Comparison of ENCODE assay signal across 8 cellular contexts in genomic region chr1:32611859-32612188, GRCh38. TPM values are rescaled to one million over a fixed set of nuclear protein-coding genes. Genes with fewer than 3 reads are reported as not detected.
DNase-seq lines count a peak whose midpoint lies in the region; ATAC-seq and TF ChIP-seq lines count a peak whose summit lies in the region.

No MANE protein-coding gene starts in this region.

- CTCF ChIA-PET in activated CD8-positive, alpha-beta memory T cell treated with anti-CD3 and anti-CD28 coated beads, Interleukin-2, amount 10 ng/mL, durations not matched to agents 7 days and 5 days (lab: Charles Lee), result no interaction called here

- H3K4me1 ChIP-seq in adipocyte (ENCODE audit: control insufficient read depth, insufficient read depth, low read length) (no peaks in the 10 kb centered on the region), liver (ENCODE audit: control insufficient read depth in 4 of 4, insufficient read depth in 4 of 4, low read length in 3 of 4) (peaks cover 0 to 7% (median 2%) of the 10 kb centered on the region in 4 donors), thymus (ENCODE audit: control insufficient read depth, insufficient read depth, low read length) (no peaks in the 10 kb centered on the region)

- H3K27ac ChIP-seq in liver (ENCODE audit: low read depth in 1 of 2, low read length in 2 of 2), result no peak overlapping the region
- no peak overlapping the region for H3K27ac ChIP-seq in thymus (ENCODE audit: low read depth)

- H3K9me3 ChIP-seq in adipocyte (ENCODE audit: control insufficient read depth, low read length) (no peaks in the 10 kb centered on the region), liver (ENCODE audit: control insufficient read depth in 4 of 4, low read length in 3 of 4) (no peaks in the 10 kb centered on the region), thymus (ENCODE audit: control insufficient read depth) (no peaks in the 10 kb centered on the region)

- TF ChIP-seq CTCF in liver (IDR thresholded peaks at IDR 0.05; ENCODE audit: low read depth, low read length, missing input control), result no peak

- peak overlapping the region; percentile 66 for H3K4me3 Mint-ChIP-seq in activated CD8-positive, alpha-beta memory T cell treated with anti-CD3 and anti-CD28 coated beads, Interleukin-2, amount 10 ng/mL, durations not matched to agents 7 days and 5 days

- ATAC-seq in activated CD8-positive, alpha-beta memory T cell treated with anti-CD3 and anti-CD28 coated beads, Interleukin-2, amount 10 ng/mL, durations not matched to agents 7 days and 5 days, result no peak
- ATAC-seq in esophagus mucosa (no peak), GM21367 (IDR thresholded peaks at IDR 0.05; ENCODE audit: unreplicated experiment) (no peak), GM19397 (IDR thresholded peaks at IDR 0.05; ENCODE audit: unreplicated experiment) (no peak)

- H3K4me3 ChIP-seq in adipocyte (ENCODE audit: low read length) (peak overlapping the region; percentile 83), liver (ENCODE audit: low read depth in 1 of 3, low read length in 3 of 3) (peak overlapping the region; percentile 33 to 76 (median 63)), thymus (ENCODE audit: low read length) (peak overlapping the region; percentile 47)

- no peaks in the 10 kb centered on the region for H3K9me3 Mint-ChIP-seq in activated CD8-positive, alpha-beta memory T cell treated with anti-CD3 and anti-CD28 coated beads, Interleukin-2, amount 10 ng/mL, durations not matched to agents 7 days and 5 days (ENCODE audit: low read depth)

- H3K27ac Mint-ChIP-seq in activated CD8-positive, alpha-beta memory T cell treated with anti-CD3 and anti-CD28 coated beads, Interleukin-2, amount 10 ng/mL, durations not matched to agents 7 days and 5 days, result no peak overlapping the region

- H3K36me3 ChIP-seq in adipocyte (ENCODE audit: control insufficient read depth, insufficient read depth, low read length, severe bottlenecking), result no peaks in the 10 kb centered on the region
- no peaks in the 10 kb centered on the region for H3K36me3 ChIP-seq in liver (ENCODE audit: control insufficient read depth in 4 of 4, insufficient read depth in 3 of 4, low read depth in 1 of 4, low read length in 3 of 4)
- H3K36me3 ChIP-seq in thymus (ENCODE audit: control insufficient read depth, insufficient read depth), result no peaks in the 10 kb centered on the region

- peaks cover under 1% of the 10 kb centered on the region for H3K36me3 Mint-ChIP-seq in activated CD8-positive, alpha-beta memory T cell treated with anti-CD3 and anti-CD28 coated beads, Interleukin-2, amount 10 ng/mL, durations not matched to agents 7 days and 5 days

- TF ChIP-seq RAD21 in liver (IDR thresholded peaks at IDR 0.05), result no peak

- H3K27me3 Mint-ChIP-seq in activated CD8-positive, alpha-beta memory T cell treated with anti-CD3 and anti-CD28 coated beads, Interleukin-2, amount 10 ng/mL, durations not matched to agents 7 days and 5 days, result peaks cover 3% of the 10 kb centered on the region

- H3K27me3 ChIP-seq in adipocyte (replicated peaks; ENCODE audit: control insufficient read depth, insufficient read depth, low read length), result no peaks in the 10 kb centered on the region
- no peaks in the 10 kb centered on the region for H3K27me3 ChIP-seq in liver (ENCODE audit: control insufficient read depth in 4 of 4, insufficient read depth in 4 of 4, low read length in 3 of 4)
- no peaks in the 10 kb centered on the region for H3K27me3 ChIP-seq in thymus (ENCODE audit: control insufficient read depth, insufficient read depth)

- peak overlapping the region; percentile 67 for H3K9ac ChIP-seq in adipocyte (ENCODE audit: low read length)
- H3K9ac ChIP-seq in liver (ENCODE audit: low read depth in 1 of 2, low read length in 2 of 2), result no peak overlapping the region

- peaks cover 7% of the 10 kb centered on the region for H3K4me1 Mint-ChIP-seq in activated CD8-positive, alpha-beta memory T cell treated with anti-CD3 and anti-CD28 coated beads, Interleukin-2, amount 10 ng/mL, durations not matched to agents 7 days and 5 days

- 17% methylated on average over 12 of the region's 12 CpGs for WGBS in liver
- 16% methylated on average over 12 of the region's 12 CpGs for WGBS in thymus

- DNase-seq in activated CD8-positive, alpha-beta memory T cell treated with anti-CD3 and anti-CD28 coated beads, Interleukin-2, amount 10 ng/mL, durations not matched to agents 7 days and 5 days, result no peak
- no peak for DNase-seq in activated CD8-positive, alpha-beta memory T cell treated with anti-CD3 and anti-CD28 coated beads, Interleukin-2, amount 50 U/mL, for 4 hours
- no peak for DNase-seq in adipocyte (ENCODE audit: low read depth)

TF ChIP-seq in liver, 16 proteins besides CTCF, POLR2A, EP300 and RAD21:
- TF ChIP-seq SP1 (IDR thresholded peaks at IDR 0.05) (no peak), HNF4G (IDR thresholded peaks at IDR 0.05) (no peak), HNF4A (conservative IDR thresholded peaks at IDR 0.05) (no peak), YY1 (IDR thresholded peaks at IDR 0.05) (no peak), NR2F2 (IDR thresholded peaks at IDR 0.05) (no peak), RXRA (IDR thresholded peaks at IDR 0.05) (no peak), FOXA2 (IDR thresholded peaks at IDR 0.05) (no peak), GABPA (IDR thresholded peaks at IDR 0.05 in 1 of 2, conservative IDR thresholded peaks at IDR 0.05 in 1 of 2) (no peak), TAF1 (conservative IDR thresholded peaks at IDR 0.05) (no peak)
- TF ChIP-seq, protein P1, sequence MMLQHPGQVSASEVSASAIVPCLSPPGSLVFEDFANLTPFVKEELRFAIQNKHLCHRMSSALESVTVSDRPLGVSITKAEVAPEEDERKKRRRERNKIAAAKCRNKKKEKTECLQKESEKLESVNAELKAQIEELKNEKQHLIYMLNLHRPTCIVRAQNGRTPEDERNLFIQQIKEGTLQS (IDR thresholded peaks at IDR 0.05), result no peak
- TF ChIP-seq, protein P2, sequence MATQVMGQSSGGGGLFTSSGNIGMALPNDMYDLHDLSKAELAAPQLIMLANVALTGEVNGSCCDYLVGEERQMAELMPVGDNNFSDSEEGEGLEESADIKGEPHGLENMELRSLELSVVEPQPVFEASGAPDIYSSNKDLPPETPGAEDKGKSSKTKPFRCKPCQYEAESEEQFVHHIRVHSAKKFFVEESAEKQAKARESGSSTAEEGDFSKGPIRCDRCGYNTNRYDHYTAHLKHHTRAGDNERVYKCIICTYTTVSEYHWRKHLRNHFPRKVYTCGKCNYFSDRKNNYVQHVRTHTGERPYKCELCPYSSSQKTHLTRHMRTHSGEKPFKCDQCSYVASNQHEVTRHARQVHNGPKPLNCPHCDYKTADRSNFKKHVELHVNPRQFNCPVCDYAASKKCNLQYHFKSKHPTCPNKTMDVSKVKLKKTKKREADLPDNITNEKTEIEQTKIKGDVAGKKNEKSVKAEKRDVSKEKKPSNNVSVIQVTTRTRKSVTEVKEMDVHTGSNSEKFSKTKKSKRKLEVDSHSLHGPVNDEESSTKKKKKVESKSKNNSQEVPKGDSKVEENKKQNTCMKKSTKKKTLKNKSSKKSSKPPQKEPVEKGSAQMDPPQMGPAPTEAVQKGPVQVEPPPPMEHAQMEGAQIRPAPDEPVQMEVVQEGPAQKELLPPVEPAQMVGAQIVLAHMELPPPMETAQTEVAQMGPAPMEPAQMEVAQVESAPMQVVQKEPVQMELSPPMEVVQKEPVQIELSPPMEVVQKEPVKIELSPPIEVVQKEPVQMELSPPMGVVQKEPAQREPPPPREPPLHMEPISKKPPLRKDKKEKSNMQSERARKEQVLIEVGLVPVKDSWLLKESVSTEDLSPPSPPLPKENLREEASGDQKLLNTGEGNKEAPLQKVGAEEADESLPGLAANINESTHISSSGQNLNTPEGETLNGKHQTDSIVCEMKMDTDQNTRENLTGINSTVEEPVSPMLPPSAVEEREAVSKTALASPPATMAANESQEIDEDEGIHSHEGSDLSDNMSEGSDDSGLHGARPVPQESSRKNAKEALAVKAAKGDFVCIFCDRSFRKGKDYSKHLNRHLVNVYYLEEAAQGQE (IDR thresholded peaks at IDR 0.05), result no peak
- TF ChIP-seq, protein P3, sequence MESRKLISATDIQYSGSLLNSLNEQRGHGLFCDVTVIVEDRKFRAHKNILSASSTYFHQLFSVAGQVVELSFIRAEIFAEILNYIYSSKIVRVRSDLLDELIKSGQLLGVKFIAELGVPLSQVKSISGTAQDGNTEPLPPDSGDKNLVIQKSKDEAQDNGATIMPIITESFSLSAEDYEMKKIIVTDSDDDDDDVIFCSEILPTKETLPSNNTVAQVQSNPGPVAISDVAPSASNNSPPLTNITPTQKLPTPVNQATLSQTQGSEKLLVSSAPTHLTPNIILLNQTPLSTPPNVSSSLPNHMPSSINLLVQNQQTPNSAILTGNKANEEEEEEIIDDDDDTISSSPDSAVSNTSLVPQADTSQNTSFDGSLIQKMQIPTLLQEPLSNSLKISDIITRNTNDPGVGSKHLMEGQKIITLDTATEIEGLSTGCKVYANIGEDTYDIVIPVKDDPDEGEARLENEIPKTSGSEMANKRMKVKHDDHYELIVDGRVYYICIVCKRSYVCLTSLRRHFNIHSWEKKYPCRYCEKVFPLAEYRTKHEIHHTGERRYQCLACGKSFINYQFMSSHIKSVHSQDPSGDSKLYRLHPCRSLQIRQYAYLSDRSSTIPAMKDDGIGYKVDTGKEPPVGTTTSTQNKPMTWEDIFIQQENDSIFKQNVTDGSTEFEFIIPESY (IDR thresholded peaks at IDR 0.05), result no peak
TF ChIP-seq in liver: peak in this region for 0.

RNA-seq across cellular contexts. Expression of gene ZBTB8OS, which starts 38.5 kb away (rescaled TPM):
- total RNA-seq in activated CD8-positive, alpha-beta memory T cell treated with anti-CD3 and anti-CD28 coated beads, Interleukin-2, amount 10 ng/mL, durations not matched to agents 7 days and 5 days, result 10 to 100 TPM; 70.5 to 75.8 TPM
- 10 to 100 TPM; 12.3 to 17.2 TPM for total RNA-seq in liver
- 10 to 100 TPM; 16.1 to 33.8 TPM for polyA plus RNA-seq in liver
- polyA plus RNA-seq in thymus, result 64.8 TPM
- total RNA-seq in esophagus mucosa, result 30.6 TPM

RNA-seq across cellular contexts. Expression of gene RBBP4, which starts 39.2 kb away (rescaled TPM):
- 100 to 1,000 TPM; 284 to 336 TPM for total RNA-seq in activated CD8-positive, alpha-beta memory T cell treated with anti-CD3 and anti-CD28 coated beads, Interleukin-2, amount 10 ng/mL, durations not matched to agents 7 days and 5 days
- 10 to 100 TPM; 61.3 to 93.1 TPM for total RNA-seq in liver
- polyA plus RNA-seq in liver, result 10 to 100 TPM; 35.3 to 36.6 TPM
- 92.6 TPM for polyA plus RNA-seq in thymus
- 95.8 TPM for total RNA-seq in esophagus mucosa
